9 cellular contexts compared by ENCODE assay signal in genomic region chr14:93085916-93086315, GRCh38. TPM values are rescaled to one million over a fixed set of nuclear protein-coding genes. Genes with fewer than 3 reads are reported as not detected.
A peak's percentile ranks its signal among the peaks of the same experiment; 100 is the strongest.
DNase-seq lines count a peak whose midpoint lies in the region; ATAC-seq and TF ChIP-seq lines count a peak whose summit lies in the region.
"Had no signal": no experiment of that assay in that cellular context is flagged by ENCODE, and none has a peak within 500 bp of the region (broad histone marks: within the 10 kb centered on the region; RNA-seq: fewer than 3 reads in every experiment).

No MANE protein-coding gene starts in this region.

- H3K79me2 ChIP-seq in GM23338 (replicated peaks; ENCODE audit: insufficient read depth): peaks cover 98% of the 10 kb centered on the region
- peaks cover 43% of the 10 kb centered on the region for H3K79me2 ChIP-seq in PC-3 (ENCODE audit: low read length)
- no peaks in the 10 kb centered on the region for H3K79me2 ChIP-seq in osteoblast (ENCODE audit: insufficient read depth, low read length)

- H3K4me3 Mint-ChIP-seq in GM23338 (no peak overlapping the region), glutamatergic neuron (ENCODE audit: unreplicated experiment) (no peak overlapping the region)

- H3K9me3 Mint-ChIP-seq in GM23338: no peaks in the 10 kb centered on the region; the same call in 2 of the 3 replicates
- H3K9me3 Mint-ChIP-seq in glutamatergic neuron (ENCODE audit: unreplicated experiment): peaks cover 7% of the 10 kb centered on the region

- peaks cover 24% of the 10 kb centered on the region for H3K36me3 Mint-ChIP-seq in GM23338 (ENCODE audit: low read depth)
- no peaks in the 10 kb centered on the region for H3K36me3 Mint-ChIP-seq in glutamatergic neuron (ENCODE audit: unreplicated experiment)

- H3F3A ChIP-seq in GM23338 (replicated peaks; ENCODE audit: low read depth) (no peaks in the 10 kb centered on the region), PC-3 (ENCODE audit: low read length, unreplicated experiment) (no peaks in the 10 kb centered on the region)

- H4K20me1 ChIP-seq in GM23338 (replicated peaks; ENCODE audit: insufficient read depth): peaks cover 20% of the 10 kb centered on the region
- H4K20me1 ChIP-seq in PC-3 (ENCODE audit: low read length): no peaks in the 10 kb centered on the region
- H4K20me1 ChIP-seq in osteoblast (ENCODE audit: insufficient read depth, low read length): peaks cover 38% of the 10 kb centered on the region

- intact Hi-C loops in PC-3 (cut with micrococcal nuclease): no loop called here

- H3K27me3 ChIP-seq in GM23338 (ENCODE audit: insufficient read depth): no peaks in the 10 kb centered on the region
- H3K27me3 ChIP-seq in PC-3 (ENCODE audit: low read length): no peaks in the 10 kb centered on the region
- H3K27me3 ChIP-seq in foreskin keratinocyte: no peaks in the 10 kb centered on the region
- no peaks in the 10 kb centered on the region for H3K27me3 ChIP-seq in osteoblast (ENCODE audit: insufficient read depth, low read length)

- H3K27ac Mint-ChIP-seq in GM23338 (peak overlapping the region; percentile 95), glutamatergic neuron (ENCODE audit: unreplicated experiment) (no peak overlapping the region)

- CTCF ChIA-PET in PC-3 (lab: Charles Lee): no interaction called here

- H2AFZ ChIP-seq in GM23338: no peak overlapping the region
- no peak overlapping the region for H2AFZ ChIP-seq in PC-3 (ENCODE audit: low read length)
- no peak overlapping the region for H2AFZ ChIP-seq in osteoblast (ENCODE audit: low read length)

- H3K27ac ChIP-seq in GM23338 (ENCODE audit: low read depth) (peak overlapping the region; percentile 66; the same call in 1 of the 2 replicates), PC-3 (ENCODE audit: low read length) (peak overlapping the region; percentile 49), foreskin keratinocyte (peak overlapping the region; percentile 77), osteoblast (ENCODE audit: low read depth, low read length) (no peak overlapping the region)
- H3K27ac ChIP-seq: lower lobe of right lung had no signal

- no peaks in the 10 kb centered on the region for H3K9me2 ChIP-seq in GM23338 (ENCODE audit: insufficient read depth)
- no peaks in the 10 kb centered on the region for H3K9me2 ChIP-seq in PC-3 (replicated peaks; ENCODE audit: low read length)

- H3K9me3 ChIP-seq in PC-3 (ENCODE audit: low read length) (no peaks in the 10 kb centered on the region), osteoblast (ENCODE audit: low read depth, low read length) (no peaks in the 10 kb centered on the region)
- H3K9me3 ChIP-seq: lower lobe of right lung had no signal

- H3K36me3 ChIP-seq in GM23338 (ENCODE audit: insufficient read depth): no peaks in the 10 kb centered on the region
- no peaks in the 10 kb centered on the region for H3K36me3 ChIP-seq in PC-3 (ENCODE audit: low read depth, low read length)
- H3K36me3 ChIP-seq in osteoblast (ENCODE audit: insufficient read depth, low read length): no peaks in the 10 kb centered on the region
- H3K36me3 ChIP-seq: lower lobe of right lung had no signal

- POLR2A ChIA-PET in PC-3 (lab: Charles Lee; ENCODE audit: unreplicated experiment): interaction anchor here (0.6 kb wide), 1 partner anchor 54 kb away, joined by 7 read pairs; no protein-coding TSS in a partner anchor

- H3K27me3 Mint-ChIP-seq in GM23338 (ENCODE audit: insufficient read depth, low read depth, poor library complexity) (peaks cover 21% of the 10 kb centered on the region), glutamatergic neuron (ENCODE audit: unreplicated experiment) (peaks cover 5% of the 10 kb centered on the region)

- no peak for TF ChIP-seq CTCF in GM23338 (conservative IDR thresholded peaks at IDR 0.05; ENCODE audit: low read depth in 2 of 2)
- TF ChIP-seq CTCF in PC-3 (conservative IDR thresholded peaks at IDR 0.05; ENCODE audit: low read depth, low read length): no peak
- TF ChIP-seq CTCF in foreskin keratinocyte (conservative IDR thresholded peaks at IDR 0.05): no peak
- TF ChIP-seq CTCF in osteoblast (IDR thresholded peaks at IDR 0.05; ENCODE audit: extremely low read depth, low read depth, low read length): no peak
- no peak for TF ChIP-seq CTCF in glutamatergic neuron (IDR thresholded peaks at IDR 0.05; ENCODE audit: partially characterized antibody, unreplicated experiment)

- DNase-seq in GM23338 (ENCODE audit: low spot score) (peak; percentile 64), PC-3 (peak; percentile 45), foreskin keratinocyte (peak in 1 of 2 donors; percentile 82), osteoblast (ENCODE audit: insufficient read length, low spot score, missing footprints) (peak; percentile 76), SW 1271 (lab: John Stamatoyannopoulos, UW) (no peak), hepatic stellate cell (ENCODE audit: low spot score) (no peak), glutamatergic neuron (no peak)
- DNase-seq in effector CD4-positive, alpha-beta T cell: no peak
- DNase-seq: lower lobe of right lung had no signal

- H3K4me2 ChIP-seq in GM23338: peak overlapping the region; percentile 48
- peak overlapping the region; percentile 48; the same call in 1 of the 2 replicates for H3K4me2 ChIP-seq in PC-3 (ENCODE audit: low read length)
- H3K4me2 ChIP-seq in osteoblast (ENCODE audit: insufficient read depth, low read length): no peak overlapping the region

- H3K9ac ChIP-seq in PC-3 (ENCODE audit: low read length): peak overlapping the region; percentile 8; the same call in 1 of the 2 replicates

- H3K4me1 Mint-ChIP-seq in GM23338 (peaks cover 46% of the 10 kb centered on the region), glutamatergic neuron (ENCODE audit: low read depth, unreplicated experiment) (peaks cover 47% of the 10 kb centered on the region)

- no peak overlapping the region for H3K4me3 ChIP-seq in GM23338
- H3K4me3 ChIP-seq in PC-3 (ENCODE audit: low read length): no peak overlapping the region
- no peak overlapping the region for H3K4me3 ChIP-seq in osteoblast (ENCODE audit: insufficient read depth, low read length)
- H3K4me3 ChIP-seq: lower lobe of right lung had no signal

- H3K4me1 ChIP-seq in GM23338 (ENCODE audit: insufficient read depth) (peaks cover 15% of the 10 kb centered on the region), PC-3 (ENCODE audit: insufficient read depth, low read length) (peaks cover 16% of the 10 kb centered on the region), foreskin keratinocyte (peaks cover 22% of the 10 kb centered on the region), osteoblast (ENCODE audit: insufficient read depth, low read length) (no peaks in the 10 kb centered on the region)

- no TSS peak for BruUV-seq in PC-3 (replicated peaks; lab: Mats Ljungman, UMichigan)

- ATAC-seq in GM23338 (peak; percentile 71), PC-3 (peak; percentile 61), foreskin keratinocyte (peak; percentile 82)
- ATAC-seq: lower lobe of right lung had no signal

TF ChIP-seq in GM23338, 12 proteins besides CTCF, POLR2A, EP300 and RAD21 (continues in another document):
- TF ChIP-seq EZH2 (IDR thresholded peaks at IDR 0.05; ENCODE audit: low read depth, unreplicated experiment) (no peak), REST (IDR thresholded peaks at IDR 0.05; ENCODE audit: unreplicated experiment) (no peak), STAT1 (IDR thresholded peaks at IDR 0.05; ENCODE audit: unreplicated experiment) (no peak), JUNB (IDR thresholded peaks at IDR 0.05; ENCODE audit: unreplicated experiment) (no peak)

RNA-seq across cellular contexts. Expression of gene ITPK1, which starts 29.8 kb away (rescaled TPM):
- total RNA-seq in GM23338 (2014; rRNA removed; shearing (Covaris generic)): 88.1 and 101 TPM in 2 replicates
- 35.9 and 39.9 TPM in 2 replicates for polyA plus RNA-seq in GM23338 (2016; fragmentation: Nextera tagmentation; extraction: Ambion mirVana)
- 66.2 and 81.1 TPM in 2 replicates for total RNA-seq in PC-3 (2014; rRNA removed)
- 77.9 and 94.3 TPM in 2 replicates for total RNA-seq in foreskin keratinocyte
- 55.4 and 75.3 TPM in 2 replicates for polyA plus RNA-seq in foreskin keratinocyte
- 25.0 and 25.3 TPM in 2 replicates for total RNA-seq in osteoblast
- total RNA-seq in glutamatergic neuron (ENCODE audit: unreplicated experiment): 132 TPM

Comparison
In these comparisons a context has a peak if more than half of its experiments do, and no peak if none do; other contexts are left out.
1. DNase-seq: peak in GM23338 (single experiment), PC-3 (single experiment) and osteoblast (single experiment); none in effector CD4-positive, alpha-beta T cell (single experiment), SW 1271 (0 of 2), hepatic stellate cell (single experiment) and glutamatergic neuron (single experiment).
2. Peak in every context shown above with its lines, with median percentiles within 50 percentile points of each other: ATAC-seq.